1 cellular context compared by ENCODE assay signal in genomic region chr14:23006544-23007419, GRCh38.
TF ChIP-seq lines count a peak whose summit lies in the region.

No MANE protein-coding gene starts in this region.

TF ChIP-seq in HepG2, 621 proteins besides CTCF, POLR2A, EP300 and RAD21 (continued from another document and continues in another):
- peak; percentile 97 for TF ChIP-seq THAP7 (CRISPR knock-in tag; IDR thresholded peaks at IDR 0.05)
- no peak for TF ChIP-seq U2AF2 (IDR thresholded peaks at IDR 0.05; ENCODE audit: low read depth, low read length)
- peak; percentile 65 for TF ChIP-seq ZBTB21 (CRISPR knock-in tag; IDR thresholded peaks at IDR 0.05)
- TF ChIP-seq IRF2 (CRISPR knock-in tag; IDR thresholded peaks at IDR 0.05): peak; percentile 99
- TF ChIP-seq REPIN1 (CRISPR knock-in tag; IDR thresholded peaks at IDR 0.05; ENCODE audit: borderline replicate concordance, low read depth): peak; percentile 99
- peak; percentile 75 for TF ChIP-seq BCL6 (CRISPR knock-in tag; IDR thresholded peaks at IDR 0.05)
- TF ChIP-seq ZNF556 (CRISPR knock-in tag; IDR thresholded peaks at IDR 0.05; ENCODE audit: borderline replicate concordance): peak; percentile 100
- TF ChIP-seq FOSL1 (CRISPR knock-in tag; IDR thresholded peaks at IDR 0.05; ENCODE audit: borderline replicate concordance): peak; percentile 87
- no peak for TF ChIP-seq ATF7 (IDR thresholded peaks at IDR 0.05)
- peak; percentile 88; the same call in 1 of the 2 replicates for TF ChIP-seq ATF7 (CRISPR knock-in tag; IDR thresholded peaks at IDR 0.05)
- peak; percentile 98 for TF ChIP-seq SALL2 (CRISPR knock-in tag; IDR thresholded peaks at IDR 0.05)
- TF ChIP-seq ZMYM3 (CRISPR knock-in tag; IDR thresholded peaks at IDR 0.05): 0 out of 2 replicates have a peak, but pooled peaks have one; percentile 36
- TF ChIP-seq ZNF646 (CRISPR knock-in tag; IDR thresholded peaks at IDR 0.05): 0 out of 2 replicates have a peak, but pooled peaks have one; percentile 39
- TF ChIP-seq POLR2G (IDR thresholded peaks at IDR 0.05; ENCODE audit: low read depth, low read length): peak; percentile 98
- TF ChIP-seq ZNF564 (CRISPR knock-in tag; IDR thresholded peaks at IDR 0.05): peak; percentile 96
- TF ChIP-seq ZNF280B (CRISPR knock-in tag; IDR thresholded peaks at IDR 0.05; ENCODE audit: borderline replicate concordance): peak; percentile 100
- TF ChIP-seq ZSCAN5A (CRISPR knock-in tag; IDR thresholded peaks at IDR 0.05; ENCODE audit: borderline replicate concordance): peak; percentile 100
- peak; percentile 97; the same call in 1 of the 2 replicates for TF ChIP-seq ZNF737 (CRISPR knock-in tag; IDR thresholded peaks at IDR 0.05; ENCODE audit: borderline replicate concordance)
- TF ChIP-seq ZNF761 (CRISPR knock-in tag; conservative IDR thresholded peaks at IDR 0.05): peak; percentile 98
- TF ChIP-seq MYC (CRISPR knock-in tag; IDR thresholded peaks at IDR 0.05; ENCODE audit: borderline replicate concordance): peak; percentile 99
- TF ChIP-seq TRIM24 (CRISPR knock-in tag; IDR thresholded peaks at IDR 0.05): no peak
- peak; percentile 99 for TF ChIP-seq ZNF747 (CRISPR knock-in tag; IDR thresholded peaks at IDR 0.05; ENCODE audit: borderline replicate concordance)
- TF ChIP-seq PHF20 (CRISPR knock-in tag; IDR thresholded peaks at IDR 0.05): peak; percentile 79; the same call in 1 of the 2 replicates
- peak; percentile 98 for TF ChIP-seq AKNA (CRISPR knock-in tag; IDR thresholded peaks at IDR 0.05; ENCODE audit: borderline replicate concordance)
- 0 out of 2 replicates have a peak, but pooled peaks have one; percentile 67 for TF ChIP-seq DMTF1 (CRISPR knock-in tag; IDR thresholded peaks at IDR 0.05)
- peak; percentile 99 for TF ChIP-seq KDM4B (CRISPR knock-in tag; IDR thresholded peaks at IDR 0.05)
- TF ChIP-seq PAX8 (CRISPR knock-in tag; IDR thresholded peaks at IDR 0.05; ENCODE audit: borderline replicate concordance): peak; percentile 89
- peak; percentile 23 to 67; a peak in 2 of 4 replicates for TF ChIP-seq NR2F1 (CRISPR knock-in tag; IDR thresholded peaks at IDR 0.05)
- peak; percentile 100 for TF ChIP-seq ARID2 (CRISPR knock-in tag; IDR thresholded peaks at IDR 0.05; ENCODE audit: borderline replicate concordance)
- TF ChIP-seq ZNF460 (CRISPR knock-in tag; IDR thresholded peaks at IDR 0.05; ENCODE audit: borderline replicate concordance): peak; percentile 26; the same call in 1 of the 2 replicates
- peak; percentile 97 for TF ChIP-seq CBX1 (IDR thresholded peaks at IDR 0.05; ENCODE audit: low read depth)
- TF ChIP-seq U2AF1 (optimal IDR thresholded peaks at IDR 0.05; ENCODE audit: low read depth, low read length): peak; percentile 97
- TF ChIP-seq ZKSCAN5 (CRISPR knock-in tag; IDR thresholded peaks at IDR 0.05): peak; percentile 74; the same call in 1 of the 2 replicates
- peak; percentile 100 for TF ChIP-seq ZMYM2 (CRISPR knock-in tag; IDR thresholded peaks at IDR 0.05)
- TF ChIP-seq FOXK2 (IDR thresholded peaks at IDR 0.05): peak; percentile 71; the same call in 1 of the 2 replicates
- TF ChIP-seq JARID2 (CRISPR knock-in tag; IDR thresholded peaks at IDR 0.05; ENCODE audit: insufficient replicate concordance): peak; percentile 97
- peak; percentile 99 for TF ChIP-seq NFYB (CRISPR knock-in tag; IDR thresholded peaks at IDR 0.05)
- TF ChIP-seq GPN1 (CRISPR knock-in tag; IDR thresholded peaks at IDR 0.05; ENCODE audit: borderline replicate concordance): peak; percentile 98
- no peak for TF ChIP-seq SRF (IDR thresholded peaks at IDR 0.05; ENCODE audit: low read depth, low read length)
- TF ChIP-seq BCL3 (CRISPR knock-in tag; IDR thresholded peaks at IDR 0.05): peak; percentile 100
- peak; percentile 99 for TF ChIP-seq ZNF563 (CRISPR knock-in tag; IDR thresholded peaks at IDR 0.05)
- peak; percentile 96 for TF ChIP-seq RXRA (CRISPR knock-in tag; IDR thresholded peaks at IDR 0.05)
- TF ChIP-seq PAF1 (CRISPR knock-in tag; IDR thresholded peaks at IDR 0.05): peak; percentile 86; the same call in 1 of the 2 replicates
- TF ChIP-seq IKZF1 (IDR thresholded peaks at IDR 0.05): no peak
